In the genomic region with DNA sequence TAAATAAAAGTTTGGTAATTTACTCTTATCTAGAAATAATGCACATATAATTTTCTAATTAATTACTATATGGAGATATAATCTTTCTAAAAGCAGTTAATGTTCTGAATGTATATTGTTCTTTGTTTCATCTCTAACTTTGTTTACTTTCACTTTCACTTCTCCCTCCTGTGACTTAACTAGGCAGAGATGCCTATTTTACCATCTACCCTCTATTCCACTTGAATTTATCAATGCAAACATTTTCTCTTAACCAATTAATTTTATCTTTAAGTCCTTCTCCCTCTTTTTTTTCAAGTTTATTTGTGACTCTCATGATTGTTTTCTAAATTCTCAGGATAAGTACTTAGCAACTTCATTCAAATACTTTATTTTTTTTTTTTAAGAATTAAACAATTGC, we compare ENCODE assay signal across 1 cellular context.
TF ChIP-seq lines count a peak whose summit lies in the region.

No MANE protein-coding gene starts in this region.

TF ChIP-seq in IMR-90, 13 proteins besides CTCF, POLR2A, EP300 and RAD21 (continued from another document):
- TF ChIP-seq FOS (IDR thresholded peaks at IDR 0.05; ENCODE audit: low read depth, low read length) (no peak), RFX5 (IDR thresholded peaks at IDR 0.05; ENCODE audit: low read depth, low read length) (no peak), MAFK (IDR thresholded peaks at IDR 0.05; ENCODE audit: low read depth, low read length) (no peak), RCOR1 (IDR thresholded peaks at IDR 0.05; ENCODE audit: insufficient replicate concordance, low read length) (no peak), MAZ (IDR thresholded peaks at IDR 0.05; ENCODE audit: borderline replicate concordance, low read depth, low read length) (no peak), SMC3 (IDR thresholded peaks at IDR 0.05; ENCODE audit: low read depth, low read length) (no peak), NFE2L2 (IDR thresholded peaks at IDR 0.05; ENCODE audit: low read depth, low read length) (no peak)
